Comparison of ENCODE assay signal across 1 cellular context in genomic region chr13:97975280-97975850, GRCh38.
TF ChIP-seq lines count a peak whose summit lies in the region.

No MANE protein-coding gene starts in this region.

TF ChIP-seq in GM23338, 12 proteins besides CTCF, POLR2A, EP300 and RAD21 (continued from another document):
- TF ChIP-seq REST (IDR thresholded peaks at IDR 0.05; ENCODE audit: unreplicated experiment), result no peak
- TF ChIP-seq EZH2 (IDR thresholded peaks at IDR 0.05; ENCODE audit: low read depth, unreplicated experiment), result no peak
- no peak for TF ChIP-seq NANOG (IDR thresholded peaks at IDR 0.05; ENCODE audit: borderline replicate concordance)
